1 cellular context compared by ENCODE assay signal in the genomic region with DNA sequence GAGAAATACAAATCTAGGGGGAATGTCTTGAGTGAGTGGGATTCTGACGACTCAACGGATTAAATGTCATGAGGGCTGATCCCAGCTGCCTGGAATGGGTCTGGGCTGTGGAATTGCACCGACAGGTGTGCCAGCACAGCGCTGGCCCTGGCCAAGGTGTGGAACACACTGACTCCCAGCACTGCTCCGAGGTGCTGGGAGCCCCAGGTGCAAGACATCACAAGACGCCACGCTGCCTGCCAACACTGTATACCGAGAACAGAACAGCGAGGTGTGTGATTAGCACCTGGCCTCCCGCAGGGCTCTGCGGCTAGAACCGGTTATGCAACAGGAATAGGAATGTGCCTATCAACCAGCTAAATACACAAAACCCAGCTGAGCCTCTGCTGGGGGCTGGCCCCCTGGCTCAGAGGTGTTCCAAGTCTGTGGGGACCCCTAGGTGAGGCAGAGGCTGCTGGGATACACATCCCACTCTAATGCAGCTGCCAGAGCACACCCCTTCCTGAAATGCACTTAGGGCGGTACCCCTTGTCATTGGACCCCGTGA.
TF ChIP-seq lines count a peak whose summit lies in the region.

No MANE protein-coding gene starts in this region.

TF ChIP-seq in HepG2, 621 proteins besides CTCF, POLR2A, EP300 and RAD21 (continued from another document and continues in another):
- TF ChIP-seq NFKB2 (CRISPR knock-in tag; IDR thresholded peaks at IDR 0.05; ENCODE audit: borderline replicate concordance) (peak; percentile 68), ZNF660 (CRISPR knock-in tag; IDR thresholded peaks at IDR 0.05; ENCODE audit: borderline replicate concordance, low read depth) (no peak), TP53 (CRISPR knock-in tag; conservative IDR thresholded peaks at IDR 0.05) (peak; percentile 68), ONECUT2 (CRISPR knock-in tag; IDR thresholded peaks at IDR 0.05) (no peak), FOXP1 (IDR thresholded peaks at IDR 0.05) (no peak), FOXP1 (CRISPR knock-in tag; IDR thresholded peaks at IDR 0.05) (no peak), PLRG1 (conservative IDR thresholded peaks at IDR 0.05) (no peak), RFXAP (CRISPR knock-in tag; IDR thresholded peaks at IDR 0.05; ENCODE audit: borderline replicate concordance) (peak; percentile 60; the same call in 1 of the 2 replicates), ZNF331 (CRISPR knock-in tag; IDR thresholded peaks at IDR 0.05) (peak; percentile 97), ZEB1 (IDR thresholded peaks at IDR 0.05; ENCODE audit: insufficient replicate concordance, low read depth) (peak; percentile 85), IRX3 (CRISPR knock-in tag; IDR thresholded peaks at IDR 0.05; ENCODE audit: borderline replicate concordance, low read depth) (no peak), NFYC (CRISPR knock-in tag; IDR thresholded peaks at IDR 0.05) (no peak), ZNF569 (CRISPR knock-in tag; IDR thresholded peaks at IDR 0.05; ENCODE audit: borderline replicate concordance) (no peak), HDAC6 (IDR thresholded peaks at IDR 0.05; ENCODE audit: low read depth, low read length) (no peak), FOSL2 (CRISPR knock-in tag; IDR thresholded peaks at IDR 0.05) (peak; percentile 50), RXRB (CRISPR knock-in tag; IDR thresholded peaks at IDR 0.05; ENCODE audit: borderline replicate concordance) (peak; percentile 49; the same call in 1 of the 2 replicates), FOXJ3 (CRISPR knock-in tag; IDR thresholded peaks at IDR 0.05; ENCODE audit: borderline replicate concordance) (peak; percentile 55; the same call in 1 of the 2 replicates), HDAC1 (CRISPR knock-in tag; IDR thresholded peaks at IDR 0.05) (no peak; the same call in 1 of the 2 replicates), NKX3-1 (CRISPR knock-in tag; IDR thresholded peaks at IDR 0.05) (no peak), CEBPB (IDR thresholded peaks at IDR 0.05; ENCODE audit: borderline replicate concordance, low read depth, low read length) (peak; percentile 86), NRL (CRISPR knock-in tag; IDR thresholded peaks at IDR 0.05; ENCODE audit: borderline replicate concordance) (no peak), MED13 (CRISPR knock-in tag; IDR thresholded peaks at IDR 0.05) (0 out of 2 replicates have a peak, but pooled peaks have one; percentile 45), ZNF253 (CRISPR knock-in tag; IDR thresholded peaks at IDR 0.05; ENCODE audit: borderline replicate concordance) (peak; percentile 29; the same call in 1 of the 2 replicates), ISL2 (CRISPR knock-in tag; IDR thresholded peaks at IDR 0.05) (peak; percentile 59; the same call in 1 of the 2 replicates), ZFP62 (CRISPR knock-in tag; IDR thresholded peaks at IDR 0.05) (no peak), HDAC2 (CRISPR knock-in tag; IDR thresholded peaks at IDR 0.05) (peak; percentile 60; the same call in 1 of the 2 replicates), RBM39 (IDR thresholded peaks at IDR 0.05; ENCODE audit: low read depth, low read length, poor library complexity, severe bottlenecking) (no peak), ZNF143 (CRISPR knock-in tag; IDR thresholded peaks at IDR 0.05) (peak; percentile 49), RARA (CRISPR knock-in tag; IDR thresholded peaks at IDR 0.05) (peak; percentile 33; the same call in 1 of the 2 replicates), TCF12 (IDR thresholded peaks at IDR 0.05) (no peak), TCF12 (CRISPR knock-in tag; IDR thresholded peaks at IDR 0.05) (no peak), GATAD1 (CRISPR knock-in tag; IDR thresholded peaks at IDR 0.05) (no peak), ZNF550 (CRISPR knock-in tag; IDR thresholded peaks at IDR 0.05; ENCODE audit: borderline replicate concordance) (no peak), DMAP1 (CRISPR knock-in tag; IDR thresholded peaks at IDR 0.05) (no peak), ZMYM4 (CRISPR knock-in tag; IDR thresholded peaks at IDR 0.05) (0 out of 2 replicates have a peak, but pooled peaks have one; percentile 50), JUND (CRISPR knock-in tag; IDR thresholded peaks at IDR 0.05) (no peak), DNMT1 (CRISPR knock-in tag; IDR thresholded peaks at IDR 0.05) (0 out of 2 replicates have a peak, but pooled peaks have one; percentile 18), ZMAT3 (CRISPR knock-in tag; conservative IDR thresholded peaks at IDR 0.05) (0 out of 2 replicates have a peak, but pooled peaks have one; percentile 54)
- TF ChIP-seq, protein P1, sequence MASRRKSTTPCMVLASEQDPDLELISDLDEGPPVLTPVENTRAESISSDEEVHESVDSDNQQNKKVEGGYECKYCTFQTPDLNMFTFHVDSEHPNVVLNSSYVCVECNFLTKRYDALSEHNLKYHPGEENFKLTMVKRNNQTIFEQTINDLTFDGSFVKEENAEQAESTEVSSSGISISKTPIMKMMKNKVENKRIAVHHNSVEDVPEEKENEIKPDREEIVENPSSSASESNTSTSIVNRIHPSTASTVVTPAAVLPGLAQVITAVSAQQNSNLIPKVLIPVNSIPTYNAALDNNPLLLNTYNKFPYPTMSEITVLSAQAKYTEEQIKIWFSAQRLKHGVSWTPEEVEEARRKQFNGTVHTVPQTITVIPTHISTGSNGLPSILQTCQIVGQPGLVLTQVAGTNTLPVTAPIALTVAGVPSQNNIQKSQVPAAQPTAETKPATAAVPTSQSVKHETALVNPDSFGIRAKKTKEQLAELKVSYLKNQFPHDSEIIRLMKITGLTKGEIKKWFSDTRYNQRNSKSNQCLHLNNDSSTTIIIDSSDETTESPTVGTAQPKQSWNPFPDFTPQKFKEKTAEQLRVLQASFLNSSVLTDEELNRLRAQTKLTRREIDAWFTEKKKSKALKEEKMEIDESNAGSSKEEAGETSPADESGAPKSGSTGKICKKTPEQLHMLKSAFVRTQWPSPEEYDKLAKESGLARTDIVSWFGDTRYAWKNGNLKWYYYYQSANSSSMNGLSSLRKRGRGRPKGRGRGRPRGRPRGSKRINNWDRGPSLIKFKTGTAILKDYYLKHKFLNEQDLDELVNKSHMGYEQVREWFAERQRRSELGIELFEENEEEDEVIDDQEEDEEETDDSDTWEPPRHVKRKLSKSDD (CRISPR knock-in tag; IDR thresholded peaks at IDR 0.05; ENCODE audit: low read depth), result peak; percentile 80
- TF ChIP-seq, protein P2, sequence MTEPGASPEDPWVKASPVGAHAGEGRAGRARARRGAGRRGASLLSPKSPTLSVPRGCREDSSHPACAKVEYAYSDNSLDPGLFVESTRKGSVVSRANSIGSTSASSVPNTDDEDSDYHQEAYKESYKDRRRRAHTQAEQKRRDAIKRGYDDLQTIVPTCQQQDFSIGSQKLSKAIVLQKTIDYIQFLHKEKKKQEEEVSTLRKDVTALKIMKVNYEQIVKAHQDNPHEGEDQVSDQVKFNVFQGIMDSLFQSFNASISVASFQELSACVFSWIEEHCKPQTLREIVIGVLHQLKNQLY (CRISPR knock-in tag; IDR thresholded peaks at IDR 0.05), result no peak
- TF ChIP-seq, protein P3, sequence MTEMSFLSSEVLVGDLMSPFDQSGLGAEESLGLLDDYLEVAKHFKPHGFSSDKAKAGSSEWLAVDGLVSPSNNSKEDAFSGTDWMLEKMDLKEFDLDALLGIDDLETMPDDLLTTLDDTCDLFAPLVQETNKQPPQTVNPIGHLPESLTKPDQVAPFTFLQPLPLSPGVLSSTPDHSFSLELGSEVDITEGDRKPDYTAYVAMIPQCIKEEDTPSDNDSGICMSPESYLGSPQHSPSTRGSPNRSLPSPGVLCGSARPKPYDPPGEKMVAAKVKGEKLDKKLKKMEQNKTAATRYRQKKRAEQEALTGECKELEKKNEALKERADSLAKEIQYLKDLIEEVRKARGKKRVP (CRISPR knock-in tag; IDR thresholded peaks at IDR 0.05), result 0 out of 4 replicates have a peak, but pooled peaks of 1 of the 2 experiments have one; percentile 44
- TF ChIP-seq, protein P4, sequence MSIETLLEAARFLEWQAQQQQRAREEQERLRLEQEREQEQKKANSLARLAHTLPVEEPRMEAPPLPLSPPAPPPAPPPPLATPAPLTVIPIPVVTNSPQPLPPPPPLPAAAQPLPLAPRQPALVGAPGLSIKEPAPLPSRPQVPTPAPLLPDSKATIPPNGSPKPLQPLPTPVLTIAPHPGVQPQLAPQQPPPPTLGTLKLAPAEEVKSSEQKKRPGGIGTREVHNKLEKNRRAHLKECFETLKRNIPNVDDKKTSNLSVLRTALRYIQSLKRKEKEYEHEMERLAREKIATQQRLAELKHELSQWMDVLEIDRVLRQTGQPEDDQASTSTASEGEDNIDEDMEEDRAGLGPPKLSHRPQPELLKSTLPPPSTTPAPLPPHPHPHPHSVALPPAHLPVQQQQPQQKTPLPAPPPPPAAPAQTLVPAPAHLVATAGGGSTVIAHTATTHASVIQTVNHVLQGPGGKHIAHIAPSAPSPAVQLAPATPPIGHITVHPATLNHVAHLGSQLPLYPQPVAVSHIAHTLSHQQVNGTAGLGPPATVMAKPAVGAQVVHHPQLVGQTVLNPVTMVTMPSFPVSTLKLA (IDR thresholded peaks at IDR 0.05), result no peak
- TF ChIP-seq, protein P5, sequence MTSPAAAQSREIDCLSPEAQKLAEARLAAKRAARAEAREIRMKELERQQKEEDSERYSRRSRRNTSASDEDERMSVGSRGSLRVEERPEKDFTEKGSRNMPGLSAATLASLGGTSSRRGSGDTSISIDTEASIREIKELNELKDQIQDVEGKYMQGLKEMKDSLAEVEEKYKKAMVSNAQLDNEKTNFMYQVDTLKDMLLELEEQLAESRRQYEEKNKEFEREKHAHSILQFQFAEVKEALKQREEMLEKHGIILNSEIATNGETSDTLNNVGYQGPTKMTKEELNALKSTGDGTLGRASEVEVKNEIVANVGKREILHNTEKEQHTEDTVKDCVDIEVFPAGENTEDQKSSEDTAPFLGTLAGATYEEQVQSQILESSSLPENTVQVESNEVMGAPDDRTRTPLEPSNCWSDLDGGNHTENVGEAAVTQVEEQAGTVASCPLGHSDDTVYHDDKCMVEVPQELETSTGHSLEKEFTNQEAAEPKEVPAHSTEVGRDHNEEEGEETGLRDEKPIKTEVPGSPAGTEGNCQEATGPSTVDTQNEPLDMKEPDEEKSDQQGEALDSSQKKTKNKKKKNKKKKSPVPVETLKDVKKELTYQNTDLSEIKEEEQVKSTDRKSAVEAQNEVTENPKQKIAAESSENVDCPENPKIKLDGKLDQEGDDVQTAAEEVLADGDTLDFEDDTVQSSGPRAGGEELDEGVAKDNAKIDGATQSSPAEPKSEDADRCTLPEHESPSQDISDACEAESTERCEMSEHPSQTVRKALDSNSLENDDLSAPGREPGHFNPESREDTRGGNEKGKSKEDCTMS (CRISPR knock-in tag; conservative IDR thresholded peaks at IDR 0.05), result no peak
- TF ChIP-seq, protein P6, sequence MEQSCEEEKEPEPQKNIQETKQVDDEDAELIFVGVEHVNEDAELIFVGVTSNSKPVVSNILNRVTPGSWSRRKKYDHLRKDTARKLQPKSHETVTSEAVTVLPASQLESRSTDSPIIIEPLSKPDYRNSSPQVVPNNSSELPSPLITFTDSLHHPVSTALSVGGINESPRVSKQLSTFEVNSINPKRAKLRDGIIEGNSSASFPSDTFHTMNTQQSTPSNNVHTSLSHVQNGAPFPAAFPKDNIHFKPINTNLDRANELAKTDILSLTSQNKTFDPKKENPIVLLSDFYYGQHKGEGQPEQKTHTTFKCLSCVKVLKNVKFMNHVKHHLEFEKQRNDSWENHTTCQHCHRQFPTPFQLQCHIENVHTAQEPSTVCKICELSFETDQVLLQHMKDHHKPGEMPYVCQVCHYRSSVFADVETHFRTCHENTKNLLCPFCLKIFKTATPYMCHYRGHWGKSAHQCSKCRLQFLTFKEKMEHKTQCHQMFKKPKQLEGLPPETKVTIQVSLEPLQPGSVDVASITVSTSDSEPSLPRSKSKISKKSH (CRISPR knock-in tag; IDR thresholded peaks at IDR 0.05; ENCODE audit: borderline replicate concordance), result peak; percentile 69
- TF ChIP-seq, protein P7, sequence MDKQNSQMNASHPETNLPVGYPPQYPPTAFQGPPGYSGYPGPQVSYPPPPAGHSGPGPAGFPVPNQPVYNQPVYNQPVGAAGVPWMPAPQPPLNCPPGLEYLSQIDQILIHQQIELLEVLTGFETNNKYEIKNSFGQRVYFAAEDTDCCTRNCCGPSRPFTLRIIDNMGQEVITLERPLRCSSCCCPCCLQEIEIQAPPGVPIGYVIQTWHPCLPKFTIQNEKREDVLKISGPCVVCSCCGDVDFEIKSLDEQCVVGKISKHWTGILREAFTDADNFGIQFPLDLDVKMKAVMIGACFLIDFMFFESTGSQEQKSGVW (CRISPR knock-in tag; IDR thresholded peaks at IDR 0.05; ENCODE audit: borderline replicate concordance), result no peak
- TF ChIP-seq, protein P8, sequence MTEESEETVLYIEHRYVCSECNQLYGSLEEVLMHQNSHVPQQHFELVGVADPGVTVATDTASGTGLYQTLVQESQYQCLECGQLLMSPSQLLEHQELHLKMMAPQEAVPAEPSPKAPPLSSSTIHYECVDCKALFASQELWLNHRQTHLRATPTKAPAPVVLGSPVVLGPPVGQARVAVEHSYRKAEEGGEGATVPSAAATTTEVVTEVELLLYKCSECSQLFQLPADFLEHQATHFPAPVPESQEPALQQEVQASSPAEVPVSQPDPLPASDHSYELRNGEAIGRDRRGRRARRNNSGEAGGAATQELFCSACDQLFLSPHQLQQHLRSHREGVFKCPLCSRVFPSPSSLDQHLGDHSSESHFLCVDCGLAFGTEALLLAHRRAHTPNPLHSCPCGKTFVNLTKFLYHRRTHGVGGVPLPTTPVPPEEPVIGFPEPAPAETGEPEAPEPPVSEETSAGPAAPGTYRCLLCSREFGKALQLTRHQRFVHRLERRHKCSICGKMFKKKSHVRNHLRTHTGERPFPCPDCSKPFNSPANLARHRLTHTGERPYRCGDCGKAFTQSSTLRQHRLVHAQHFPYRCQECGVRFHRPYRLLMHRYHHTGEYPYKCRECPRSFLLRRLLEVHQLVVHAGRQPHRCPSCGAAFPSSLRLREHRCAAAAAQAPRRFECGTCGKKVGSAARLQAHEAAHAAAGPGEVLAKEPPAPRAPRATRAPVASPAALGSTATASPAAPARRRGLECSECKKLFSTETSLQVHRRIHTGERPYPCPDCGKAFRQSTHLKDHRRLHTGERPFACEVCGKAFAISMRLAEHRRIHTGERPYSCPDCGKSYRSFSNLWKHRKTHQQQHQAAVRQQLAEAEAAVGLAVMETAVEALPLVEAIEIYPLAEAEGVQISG (CRISPR knock-in tag; IDR thresholded peaks at IDR 0.05), result peak; percentile 45; the same call in 1 of the 2 replicates
- TF ChIP-seq, protein P9, sequence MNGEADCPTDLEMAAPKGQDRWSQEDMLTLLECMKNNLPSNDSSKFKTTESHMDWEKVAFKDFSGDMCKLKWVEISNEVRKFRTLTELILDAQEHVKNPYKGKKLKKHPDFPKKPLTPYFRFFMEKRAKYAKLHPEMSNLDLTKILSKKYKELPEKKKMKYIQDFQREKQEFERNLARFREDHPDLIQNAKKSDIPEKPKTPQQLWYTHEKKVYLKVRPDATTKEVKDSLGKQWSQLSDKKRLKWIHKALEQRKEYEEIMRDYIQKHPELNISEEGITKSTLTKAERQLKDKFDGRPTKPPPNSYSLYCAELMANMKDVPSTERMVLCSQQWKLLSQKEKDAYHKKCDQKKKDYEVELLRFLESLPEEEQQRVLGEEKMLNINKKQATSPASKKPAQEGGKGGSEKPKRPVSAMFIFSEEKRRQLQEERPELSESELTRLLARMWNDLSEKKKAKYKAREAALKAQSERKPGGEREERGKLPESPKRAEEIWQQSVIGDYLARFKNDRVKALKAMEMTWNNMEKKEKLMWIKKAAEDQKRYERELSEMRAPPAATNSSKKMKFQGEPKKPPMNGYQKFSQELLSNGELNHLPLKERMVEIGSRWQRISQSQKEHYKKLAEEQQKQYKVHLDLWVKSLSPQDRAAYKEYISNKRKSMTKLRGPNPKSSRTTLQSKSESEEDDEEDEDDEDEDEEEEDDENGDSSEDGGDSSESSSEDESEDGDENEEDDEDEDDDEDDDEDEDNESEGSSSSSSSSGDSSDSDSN (CRISPR knock-in tag; IDR thresholded peaks at IDR 0.05), result no peak
- TF ChIP-seq, protein P10, sequence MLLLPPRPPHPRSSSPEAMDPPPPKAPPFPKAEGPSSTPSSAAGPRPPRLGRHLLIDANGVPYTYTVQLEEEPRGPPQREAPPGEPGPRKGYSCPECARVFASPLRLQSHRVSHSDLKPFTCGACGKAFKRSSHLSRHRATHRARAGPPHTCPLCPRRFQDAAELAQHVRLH (CRISPR knock-in tag; IDR thresholded peaks at IDR 0.05; ENCODE audit: borderline replicate concordance, low read depth), result no peak
